ENCODE assay signal across 20 cellular contexts in the genomic region with DNA sequence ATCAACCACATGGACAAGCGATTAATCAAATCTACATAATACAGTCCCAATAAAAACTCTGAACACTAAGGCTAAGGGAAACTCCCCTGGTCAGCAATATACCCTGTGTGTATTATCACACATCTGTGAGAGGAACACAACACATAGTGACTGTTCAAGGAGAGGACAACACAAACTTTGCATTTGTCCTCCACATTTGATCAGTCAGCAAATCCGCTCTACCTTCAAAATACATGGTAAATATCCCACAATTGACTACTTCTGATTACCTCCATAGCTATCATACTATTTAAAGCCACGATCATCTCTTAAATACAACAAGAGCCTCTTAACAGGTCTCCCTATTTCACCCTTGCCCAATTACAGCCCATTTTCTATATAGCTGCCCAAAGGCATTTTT.
"Had no signal": no experiment of that assay in that cellular context is flagged by ENCODE, and none has a peak within 500 bp of the region (broad histone marks: within the 10 kb centered on the region; RNA-seq: fewer than 3 reads in every experiment).

No MANE protein-coding gene starts in this region.

- H3K27ac ChIP-seq: RWPE1, SJCRH30 had no signal

- H3K9me3 ChIP-seq: SJCRH30 had no signal

- ATAC-seq: SK-N-SH treated with all-trans-retinoic acid at 6 μM for 48 hours had no signal

- H3K27me3 ChIP-seq: SJCRH30 had no signal

- H3K4me3 ChIP-seq: SJCRH30 had no signal

- DNase-seq: Karpas-422, KG1, MM.1S, NCI-H1092 treated with DMSO at 0.1 percent for 48 hours, NCI-H1436, NCI-H187, NCI-H2029, NCI-H2081 treated with DMSO at 0.1 percent for 48 hours, NCI-H2171, NCI-H226, NCI-H446, NCI-H510A, NCI-H524 treated with DMSO at 0.1 percent for 48 hours, NCI-H69, NCI-H774, SHP77, SJCRH30, T-helper 1 cell had no signal

- H3K4me1 ChIP-seq: SJCRH30 had no signal
